ENCODE assay signal across 1 cellular context in genomic region chr16:2835638-2836493, GRCh38.
TF ChIP-seq lines count a peak whose summit lies in the region.

No MANE protein-coding gene starts in this region.

TF ChIP-seq in A549, 52 proteins besides CTCF, POLR2A, EP300 and RAD21 (continued from another document):
- no peak for TF ChIP-seq RCOR1 (IDR thresholded peaks at IDR 0.05; ENCODE audit: low read depth, low read length)
- 0 out of 2 replicates have a peak, but pooled peaks have one; percentile 17 for TF ChIP-seq HOXB5 (CRISPR knock-in tag; IDR thresholded peaks at IDR 0.05)
- TF ChIP-seq JUNB (IDR thresholded peaks at IDR 0.05) = peak; percentile 89
- 0 out of 3 replicates have a peak, but pooled peaks have one; percentile 11 for TF ChIP-seq SMC3 (IDR thresholded peaks at IDR 0.05)
- no peak for TF ChIP-seq NPAS2 (CRISPR knock-in tag; IDR thresholded peaks at IDR 0.05; ENCODE audit: borderline replicate concordance)
- no peak for TF ChIP-seq FOSB (CRISPR knock-in tag; IDR thresholded peaks at IDR 0.05)
- TF ChIP-seq TP53 (CRISPR knock-in tag; IDR thresholded peaks at IDR 0.05) = no peak
- TF ChIP-seq RNF2 (IDR thresholded peaks at IDR 0.05; ENCODE audit: borderline replicate concordance, low read depth) = no peak
- no peak for TF ChIP-seq PHF8 (IDR thresholded peaks at IDR 0.05; ENCODE audit: borderline replicate concordance, low read depth)
- TF ChIP-seq CBX8 (IDR thresholded peaks at IDR 0.05) = no peak
- peak; percentile 74 to 83; a peak in 4 of 5 replicates for TF ChIP-seq JUN (IDR thresholded peaks at IDR 0.05)
- TF ChIP-seq ZC3H11A (IDR thresholded peaks at IDR 0.05) = no peak
- TF ChIP-seq FOSL2 (IDR thresholded peaks at IDR 0.05) = peak; percentile 71
- peak; percentile 93 for TF ChIP-seq FOSL2 (CRISPR knock-in tag; IDR thresholded peaks at IDR 0.05)
- TF ChIP-seq EHMT2 (IDR thresholded peaks at IDR 0.05; ENCODE audit: low read depth) = no peak
- peak; percentile 46; the same call in 1 of the 2 replicates for TF ChIP-seq MYC (IDR thresholded peaks at IDR 0.05; ENCODE audit: borderline replicate concordance, low read length)
- no peak for TF ChIP-seq ZNF302 (CRISPR knock-in tag; IDR thresholded peaks at IDR 0.05)
- no peak for TF ChIP-seq HES2 (IDR thresholded peaks at IDR 0.05)
- TF ChIP-seq CHD2 (IDR thresholded peaks at IDR 0.05; ENCODE audit: low read length, partially characterized antibody) = no peak
- TF ChIP-seq ESRRA (IDR thresholded peaks at IDR 0.05; ENCODE audit: borderline replicate concordance, low read length) = no peak
- TF ChIP-seq KDM1A (IDR thresholded peaks at IDR 0.05; ENCODE audit: low read depth) = no peak
- TF ChIP-seq GATA3 (IDR thresholded peaks at IDR 0.05; ENCODE audit: borderline replicate concordance) = peak; percentile 62; the same call in 1 of the 2 replicates
- 0 out of 2 replicates have a peak, but pooled peaks have one; percentile 53 for TF ChIP-seq RARB (CRISPR knock-in tag; IDR thresholded peaks at IDR 0.05)
- 0 out of 2 replicates have a peak, but pooled peaks have one; percentile 17 for TF ChIP-seq BHLHE40 (IDR thresholded peaks at IDR 0.05; ENCODE audit: low read depth, low read length)
- 0 out of 2 replicates have a peak, but pooled peaks have one; percentile 55 for TF ChIP-seq E2F6 (IDR thresholded peaks at IDR 0.05; ENCODE audit: borderline replicate concordance, low read depth)
- no peak for TF ChIP-seq MAFK (IDR thresholded peaks at IDR 0.05; ENCODE audit: partially characterized antibody)
- TF ChIP-seq NR3C1 (IDR thresholded peaks at IDR 0.05) = no peak
- TF ChIP-seq MAX (IDR thresholded peaks at IDR 0.05) = peak; percentile 86
- peak; percentile 24 to 52; a peak in 1 of 4 replicates for TF ChIP-seq CEBPB (IDR thresholded peaks at IDR 0.05)
